ENCODE assay signal across 8 cellular contexts in the genomic region with DNA sequence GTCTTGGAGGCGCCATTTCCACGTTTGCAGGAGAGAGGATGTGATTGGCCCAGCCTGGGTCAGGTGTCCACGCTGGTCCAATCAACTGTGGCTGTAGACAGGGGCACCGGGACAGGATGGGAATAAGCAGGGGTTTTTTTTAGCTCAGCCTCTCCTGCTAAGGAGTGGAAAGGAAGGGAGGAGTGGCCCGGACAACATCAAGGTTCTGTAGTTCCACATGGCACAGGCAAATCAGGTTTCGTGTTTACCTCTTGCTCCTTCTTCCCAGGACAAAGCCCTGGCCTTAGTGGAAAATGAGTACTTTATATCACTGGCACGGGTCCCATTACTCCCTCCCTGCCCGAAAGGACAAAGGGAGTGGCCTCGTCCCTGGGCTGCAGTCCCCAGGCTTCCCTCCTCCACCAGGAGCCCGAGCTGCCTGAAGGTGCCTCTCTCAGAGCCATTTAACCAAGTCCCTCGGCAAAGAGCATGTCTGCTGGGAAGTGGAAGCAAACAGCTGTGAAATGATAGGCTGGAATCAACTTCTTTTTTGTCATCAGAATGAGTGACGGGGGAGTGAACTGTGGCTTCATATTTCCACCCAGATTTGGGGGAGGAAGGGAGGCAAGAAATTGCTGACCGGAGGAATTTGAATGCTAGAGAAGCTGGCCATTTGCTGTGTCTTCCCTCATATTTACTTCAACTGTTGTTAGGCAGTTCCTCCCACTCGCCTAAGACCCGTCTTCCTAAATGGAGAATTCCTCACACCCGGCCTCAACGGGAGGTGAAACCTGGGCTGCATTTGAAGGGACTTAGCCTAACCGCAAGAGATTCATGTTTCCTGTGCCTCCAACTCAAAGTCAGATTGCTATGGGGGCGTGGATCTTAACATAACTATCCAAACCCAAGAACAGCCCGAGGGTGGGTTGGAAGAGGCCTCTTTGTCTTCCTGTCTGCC.
DNase-seq lines count a peak whose midpoint lies in the region; ATAC-seq and TF ChIP-seq lines count a peak whose summit lies in the region.

No MANE protein-coding gene starts in this region.

- no peak for TF ChIP-seq CTCF in AG10803 (conservative IDR thresholded peaks at IDR 0.05; ENCODE audit: low read length)

- H3K4me3 ChIP-seq in AG10803 (ENCODE audit: low read length) = no peak overlapping the region
- H3K4me3 ChIP-seq in mucosa of stomach (ENCODE audit: low read length) = no peak overlapping the region

- no peaks in the 10 kb centered on the region for H3K36me3 ChIP-seq in mucosa of stomach (ENCODE audit: control insufficient read depth, insufficient read depth, low read length)

- no peak for ATAC-seq in GM19455 (IDR thresholded peaks at IDR 0.05; ENCODE audit: unreplicated experiment)

- peak; percentile 70 for DNase-seq in AG10803 (ENCODE audit: low read depth)
- DNase-seq in M059J (ENCODE audit: low read depth) = peak; percentile 76
- peak; percentile 80 for DNase-seq in dedifferentiated amniotic fluid mesenchymal stem cell (ENCODE audit: extremely low spot score)
- DNase-seq in central memory CD4-positive, alpha-beta T cell = no peak
- DNase-seq in NK-92 (lab: John Stamatoyannopoulos, UW; ENCODE audit: unreplicated experiment) = no peak
- no peak for DNase-seq in inferior parietal cortex (ENCODE audit: extremely low spot score)

- H3K9me3 ChIP-seq in mucosa of stomach (ENCODE audit: control insufficient read depth, low read length) = no peaks in the 10 kb centered on the region

- peaks cover 18% of the 10 kb centered on the region for H3K4me1 ChIP-seq in mucosa of stomach (ENCODE audit: control insufficient read depth, insufficient read depth, low read length)

- H3K9ac ChIP-seq in mucosa of stomach (ENCODE audit: low read length) = peak overlapping the region; percentile 6

- H3K27me3 ChIP-seq in mucosa of stomach (ENCODE audit: control insufficient read depth, insufficient read depth, low read length) = no peaks in the 10 kb centered on the region

Comparison
In these comparisons a context has a peak if more than half of its experiments do, and no peak if none do; other contexts are left out.
1. DNase-seq: peak in AG10803 (single experiment), M059J (single experiment) and dedifferentiated amniotic fluid mesenchymal stem cell (single experiment); none in central memory CD4-positive, alpha-beta T cell (single experiment), NK-92 (single experiment) and inferior parietal cortex (single experiment).